ENCODE assay signal across 1 cellular context in the genomic region with DNA sequence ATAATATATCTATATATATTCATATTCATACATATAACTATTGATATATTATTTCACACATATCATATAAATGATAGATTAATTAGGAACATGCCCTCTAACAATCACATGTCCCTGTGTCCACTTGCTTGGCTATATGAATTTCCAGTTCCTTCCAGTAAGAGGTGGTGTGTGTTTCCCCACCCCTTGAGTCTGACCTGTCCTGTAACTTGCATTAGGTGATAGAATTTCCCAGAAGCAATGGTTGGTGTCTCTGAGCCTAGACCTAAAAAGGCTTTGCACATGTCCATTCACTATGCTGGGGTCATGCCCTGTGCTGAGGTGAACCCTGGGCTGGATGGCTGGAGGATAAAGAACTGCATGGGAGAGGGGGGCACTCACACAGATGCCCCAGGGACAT. TPM values are rescaled to one million over a fixed set of nuclear protein-coding genes. Genes with fewer than 3 reads are reported as not detected.
"Had no signal": no experiment of that assay in that cellular context is flagged by ENCODE, and none has a peak within 500 bp of the region (broad histone marks: within the 10 kb centered on the region; RNA-seq: fewer than 3 reads in every experiment).

No MANE protein-coding gene starts in this region.

RNA-seq across cellular contexts. Expression of gene AKR1C2, which starts 9.4 kb away (rescaled TPM):
- polyA plus RNA-seq: IgD-negative memory B cell had no signal

RNA-seq across cellular contexts. Expression of gene AKR1C1, which starts 31.0 kb away (rescaled TPM):
- polyA plus RNA-seq: IgD-negative memory B cell had no signal
